12 cellular contexts compared by ENCODE assay signal in the genomic region with DNA sequence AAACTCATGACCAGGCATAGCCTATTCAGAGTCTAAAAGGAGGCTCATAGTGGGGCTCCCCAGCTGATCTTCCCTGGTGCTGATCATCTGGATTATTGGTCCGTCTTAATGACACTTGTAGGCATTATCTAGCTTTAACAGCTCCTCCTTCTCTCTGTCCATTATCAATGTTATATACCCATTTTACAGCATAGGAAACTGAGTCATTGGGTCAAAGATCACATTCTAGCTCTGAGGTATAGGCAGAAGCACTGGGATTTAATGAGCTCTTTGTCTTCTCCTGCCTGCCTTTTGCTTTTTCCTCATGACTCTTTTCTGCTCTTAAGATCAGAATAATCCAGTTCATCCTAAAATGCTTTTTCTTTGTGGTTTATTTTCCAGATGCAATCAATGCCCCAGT. TPM values are rescaled to one million over a fixed set of nuclear protein-coding genes. Genes with fewer than 3 reads are reported as not detected.
A peak's percentile ranks its signal among the peaks of the same experiment; 100 is the strongest.
DNase-seq lines count a peak whose midpoint lies in the region; ATAC-seq, FAIRE-seq and TF ChIP-seq lines count a peak whose summit lies in the region.
"Had no signal": no experiment of that assay in that cellular context is flagged by ENCODE, and none has a peak within 500 bp of the region (broad histone marks: within the 10 kb centered on the region; RNA-seq: fewer than 3 reads in every experiment).

No MANE protein-coding gene starts in this region.

- H3K4me3 ChIP-seq in heart right ventricle (peak overlapping the region; percentile 18 to 67 (median 52)), endothelial cell of umbilical vein (replicated peaks in 1 of 3; ENCODE audit: insufficient read depth in 1 of 3, low read depth in 1 of 3, low read length in 3 of 3) (peak overlapping the region in 2 of 3 experiments; percentile 43 to 46), muscle layer of duodenum (ENCODE audit: low read depth in 1 of 2, low read length in 2 of 2) (peak overlapping the region; percentile 48 to 60), vagina (peak overlapping the region; percentile 38 to 42)

- H3K9me3 ChIP-seq in heart right ventricle (no peaks in the 10 kb centered on the region), endothelial cell of umbilical vein (replicated peaks; ENCODE audit: control insufficient read depth, insufficient read depth, low read length) (no peaks in the 10 kb centered on the region), muscle layer of duodenum (ENCODE audit: control insufficient read depth in 1 of 2, low read length in 2 of 2) (no peaks in the 10 kb centered on the region), vagina (no peaks in the 10 kb centered on the region)

- peak overlapping the region; percentile 55 for H3K4me2 ChIP-seq in endothelial cell of umbilical vein (ENCODE audit: insufficient read depth, low read length)

- intact Hi-C loops in heart right ventricle (cut with DNase I) (loop anchor here in 3 of 10 donors (2.0 to 10.0 kb wide), 4 partner anchors 15 to 53 kb away; no protein-coding TSS in a partner anchor), Right ventricle myocardium superior (cut with DNase I) (no loop called here), endothelial cell of umbilical vein (cut with micrococcal nuclease) (loop anchor here (1.0 to 10.0 kb wide), 5 partner anchors 15 to 1119 kb away; a partner anchor contains a TSS), vagina (cut with DNase I) (loop anchor here (2.0 kb wide), 1 partner anchor 57 kb away; no protein-coding TSS in a partner anchor)

- H2AFZ ChIP-seq in endothelial cell of umbilical vein (ENCODE audit: low read depth, low read length), result no peak overlapping the region

- no peak for TF ChIP-seq CTCF in heart right ventricle (IDR thresholded peaks at IDR 0.05)
- TF ChIP-seq CTCF in endothelial cell of umbilical vein (IDR thresholded peaks at IDR 0.05; ENCODE audit: extremely low read depth in 1 of 2, insufficient read depth in 1 of 2, low read depth in 1 of 2, low read length in 2 of 2), result no peak
- TF ChIP-seq CTCF in vagina (IDR thresholded peaks at IDR 0.05), result no peak

- dilution Hi-C loops in endothelial cell of umbilical vein (cut with MboI; ENCODE audit: extremely low pct_ligation_motif_present, low sequenced_read_pairs), result no loop called here

- H3K27ac ChIP-seq in heart right ventricle (peak overlapping the region in 9 of 10 donors; percentile 54 to 93 (median 82)), endothelial cell of umbilical vein (ENCODE audit: insufficient read depth, low read depth, low read length) (peak overlapping the region; percentile 96), muscle layer of duodenum (ENCODE audit: low read length) (peak overlapping the region; percentile 95), vagina (peak overlapping the region; percentile 84)

- no peak for TF ChIP-seq POLR2A in endothelial cell of umbilical vein (IDR thresholded peaks at IDR 0.05; ENCODE audit: low read depth, low read length)
- no peak for TF ChIP-seq POLR2A in vagina (IDR thresholded peaks at IDR 0.05)

- FAIRE-seq in endothelial cell of umbilical vein (lab: Jason Lieb, UNC), result no peak

- no peaks in the 10 kb centered on the region for H3K9me1 ChIP-seq in endothelial cell of umbilical vein (replicated peaks; ENCODE audit: control insufficient read depth, extremely low read depth, insufficient read depth, low read length)

- CTCF ChIA-PET in endothelial cell of umbilical vein (lab: Charles Lee), result interaction anchor here (1.1 to 3.7 kb wide), 5 partner anchors 20 to 106 kb away, joined by 3 to 19 read pairs (median 15); no protein-coding TSS in a partner anchor

- H3K4me1 ChIP-seq in heart right ventricle (peaks cover 16 to 79% (median 56%) of the 10 kb centered on the region in 9 donors), endothelial cell of umbilical vein (ENCODE audit: control insufficient read depth, extremely low read depth, insufficient read depth, low read length) (peaks cover 70% of the 10 kb centered on the region), muscle layer of duodenum (ENCODE audit: control insufficient read depth in 1 of 2, insufficient read depth in 2 of 2, low read length in 2 of 2) (peaks cover 26 to 33% of the 10 kb centered on the region in 2 donors), vagina (peaks cover 59% of the 10 kb centered on the region)

- no peaks in the 10 kb centered on the region for H3K79me2 ChIP-seq in endothelial cell of umbilical vein (ENCODE audit: control insufficient read depth, insufficient read depth, low read length)

- DNase-seq in heart right ventricle (no peak), Right ventricle myocardium superior (no peak), endothelial cell of umbilical vein (ENCODE audit: low read depth, low spot score) (peak; percentile 10), vagina (ENCODE audit: extremely low spot score in 2 of 2) (no peak), A172 (ENCODE audit: low spot score) (no peak), nucleus accumbens (lab: John Stamatoyannopoulos, UW) (no peak), NOMO-1 treated with dmso at 0.1 percent for 144 hours (lab: John Stamatoyannopoulos, UW; ENCODE audit: unreplicated experiment) (no peak)
- DNase-seq: activated CD4-positive, alpha-beta T cell treated with anti-CD3 and anti-CD28 coated beads, Interleukin-2, amount 50 U/mL, for 4 hours; KG1 had no signal

- 73 to 75% methylated on average over 1 of the region's 1 CpG for WGBS in heart right ventricle, 2 donors

- H3K27me3 ChIP-seq in heart right ventricle, result no peaks in the 10 kb centered on the region
- no peaks in the 10 kb centered on the region for H3K27me3 ChIP-seq in endothelial cell of umbilical vein (ENCODE audit: control insufficient read depth in 2 of 2, insufficient read depth in 2 of 2, low read length in 2 of 2)
- no peaks in the 10 kb centered on the region for H3K27me3 ChIP-seq in muscle layer of duodenum (ENCODE audit: low read depth, low read length)
- no peaks in the 10 kb centered on the region for H3K27me3 ChIP-seq in vagina

- H4K20me1 ChIP-seq in endothelial cell of umbilical vein (replicated peaks; ENCODE audit: control insufficient read depth, extremely low read depth, insufficient read depth, low read length), result no peaks in the 10 kb centered on the region

- peak overlapping the region; percentile 83 for H3K9ac ChIP-seq in endothelial cell of umbilical vein (replicated peaks; ENCODE audit: extremely low read depth, insufficient read depth, low read length)

- POLR2A ChIA-PET in endothelial cell of umbilical vein (lab: Charles Lee), result interaction anchor here (1.1 to 2.8 kb wide), 4 partner anchors 12 to 21 kb away, joined by 3 to 16 read pairs (median 8); no protein-coding TSS in a partner anchor

- ATAC-seq in heart right ventricle (no peak), Right ventricle myocardium superior (ENCODE audit: poor library complexity) (no peak)

- peaks cover 0 to 10% (median 0%) of the 10 kb centered on the region in 9 donors for H3K36me3 ChIP-seq in heart right ventricle
- H3K36me3 ChIP-seq in endothelial cell of umbilical vein (ENCODE audit: control insufficient read depth in 2 of 2, extremely low read depth in 1 of 2, insufficient read depth in 2 of 2, low read length in 2 of 2), result peaks cover 0 to 4% of the 10 kb centered on the region in 2 experiments
- no peaks in the 10 kb centered on the region for H3K36me3 ChIP-seq in muscle layer of duodenum (ENCODE audit: control insufficient read depth in 1 of 2, insufficient read depth in 2 of 2, low read length in 2 of 2)
- no peaks in the 10 kb centered on the region for H3K36me3 ChIP-seq in vagina

- BruUV-seq in endothelial cell of umbilical vein (replicated peaks; lab: Mats Ljungman, UMichigan), result no TSS peak

RNA-seq across cellular contexts. Expression of a gene that starts 0.8 kb away (rescaled TPM):
- total RNA-seq in heart right ventricle, result 100 to 1,000 TPM in 3 of 10 donors, 10 to 100 TPM in 6, 1 to 10 TPM in 1; 2.9 to 264 (median 38.5) TPM
- polyA plus RNA-seq in heart right ventricle, result 10 to 100 TPM; 51.3 to 80.3 TPM
- total RNA-seq in Right ventricle myocardium superior, result 20.7 TPM
- 160 and 238 TPM in 2 replicates for total RNA-seq in endothelial cell of umbilical vein
- polyA plus RNA-seq in endothelial cell of umbilical vein, result 599 and 714 TPM in 2 replicates
- polyA plus RNA-seq in endothelial cell of umbilical vein (2011; cell fraction: cytosol; rRNA removed), result 413 and 493 TPM in 2 replicates
- 397 and 484 TPM in 2 replicates for polyA plus RNA-seq in endothelial cell of umbilical vein (2011; cell fraction: nucleus; rRNA removed)
- polyA plus RNA-seq in endothelial cell of umbilical vein (2012), result 183 and 266 TPM in 2 replicates
- polyA minus RNA-seq in endothelial cell of umbilical vein, result 466 and 572 TPM in 2 replicates
- not detected for polyA minus RNA-seq in endothelial cell of umbilical vein (2011; cell fraction: cytosol; rRNA and poly(A)+ RNA removed)
- 227 and 262 TPM in 2 replicates for polyA minus RNA-seq in endothelial cell of umbilical vein (2011; cell fraction: nucleus; rRNA and poly(A)+ RNA removed)
- 15.2 TPM for total RNA-seq in vagina
- total RNA-seq in A172 (2014; rRNA removed; shearing (Covaris generic)), result 26.2 and 27.3 TPM in 2 replicates

RNA-seq across cellular contexts. Expression of a gene that starts 14.2 kb away (rescaled TPM):
- under 1 TPM in 1 of 10 donors, not detected in 9; 0.65 TPM for total RNA-seq in heart right ventricle
- polyA plus RNA-seq in heart right ventricle, result under 1 TPM in 1 of 2 donors, not detected in 1; 0.29 TPM
- not detected for total RNA-seq in Right ventricle myocardium superior
- total RNA-seq in endothelial cell of umbilical vein, result not detected in 2 replicates
- 0.25 and 0.76 TPM in 2 replicates for polyA plus RNA-seq in endothelial cell of umbilical vein
- 0.86 and 0.88 TPM in 2 replicates for polyA plus RNA-seq in endothelial cell of umbilical vein (2011; cell fraction: cytosol; rRNA removed)
- polyA plus RNA-seq in endothelial cell of umbilical vein (2011; cell fraction: nucleus; rRNA removed), result not detected in 2 replicates
- polyA plus RNA-seq in endothelial cell of umbilical vein (2012), result 0.86 and 1.3 TPM in 2 replicates
- 0.59 TPM in 1 of 2 replicates, not detected in the other for polyA minus RNA-seq in endothelial cell of umbilical vein
- polyA minus RNA-seq in endothelial cell of umbilical vein (2011; cell fraction: cytosol; rRNA and poly(A)+ RNA removed), result not detected
- not detected in 2 replicates for polyA minus RNA-seq in endothelial cell of umbilical vein (2011; cell fraction: nucleus; rRNA and poly(A)+ RNA removed)
- total RNA-seq in vagina, result not detected
- not detected in 2 replicates for total RNA-seq in A172 (2014; rRNA removed; shearing (Covaris generic))
- total RNA-seq: A673, lung microvascular endothelial cell had no signal

RNA-seq across cellular contexts. Expression of a gene that starts 29.7 kb away (rescaled TPM):
- total RNA-seq in heart right ventricle (10 to 100 TPM in 2 of 10 donors, 1 to 10 TPM in 6, under 1 TPM in 2; 0.46 to 31.2 (median 1.3) TPM), Right ventricle myocardium superior (4.0 TPM), endothelial cell of umbilical vein (not detected in 2 replicates), vagina (1.2 TPM)
- polyA plus RNA-seq in heart right ventricle (1 to 10 TPM; 1.5 to 6.2 TPM), endothelial cell of umbilical vein (not detected in 2 replicates)
- polyA plus RNA-seq in endothelial cell of umbilical vein (2011; cell fraction: cytosol; rRNA removed), result not detected in 2 replicates
- not detected in 2 replicates for polyA plus RNA-seq in endothelial cell of umbilical vein (2011; cell fraction: nucleus; rRNA removed)
- not detected in 2 replicates for polyA plus RNA-seq in endothelial cell of umbilical vein (2012)
- polyA minus RNA-seq in endothelial cell of umbilical vein, result not detected in 2 replicates
- polyA minus RNA-seq in endothelial cell of umbilical vein (2011; cell fraction: cytosol; rRNA and poly(A)+ RNA removed), result not detected
- not detected in 2 replicates for polyA minus RNA-seq in endothelial cell of umbilical vein (2011; cell fraction: nucleus; rRNA and poly(A)+ RNA removed)
- total RNA-seq in A172 (2014; rRNA removed; shearing (Covaris generic)), result not detected in 2 replicates
- total RNA-seq: A673, lung microvascular endothelial cell had no signal
